In genomic region chr13:99432637-99433542, GRCh38 we compare ENCODE assay signal across 8 cellular contexts.
DNase-seq lines count a peak whose midpoint lies in the region; ATAC-seq, FAIRE-seq and TF ChIP-seq lines count a peak whose summit lies in the region.

No MANE protein-coding gene starts in this region.

- peaks cover 5% of the 10 kb centered on the region for H3K4me1 ChIP-seq in keratinocyte (ENCODE audit: control insufficient read depth, extremely low read depth, insufficient read depth, low read length)

- peak overlapping the region in 1 of 3 experiments; percentile 41 for H3K4me3 ChIP-seq in keratinocyte (ENCODE audit: control insufficient read depth in 2 of 3, extremely low read depth in 1 of 3, insufficient read depth in 2 of 3, low read depth in 1 of 3, low read length in 3 of 3)

- no peak overlapping the region for H3K27ac ChIP-seq in keratinocyte (ENCODE audit: control insufficient read depth, insufficient read depth, low read length)

- no peak for TF ChIP-seq CTCF in keratinocyte (optimal IDR thresholded peaks at IDR 0.05 in 1 of 3, IDR thresholded peaks at IDR 0.05 in 1 of 3, conservative IDR thresholded peaks at IDR 0.05 in 1 of 3; ENCODE audit: extremely low read depth in 1 of 3, insufficient read depth in 2 of 3, low read length in 3 of 3)

- H3K79me2 ChIP-seq in keratinocyte (ENCODE audit: control insufficient read depth, insufficient read depth, low read length), result no peaks in the 10 kb centered on the region

- H2AFZ ChIP-seq in keratinocyte (ENCODE audit: control insufficient read depth, low read length), result peak overlapping the region; percentile 27

- FAIRE-seq in keratinocyte (lab: Jason Lieb, UNC), result peak; percentile 51

- peak overlapping the region; percentile 56 for H3K4me2 ChIP-seq in keratinocyte (ENCODE audit: control insufficient read depth, extremely low read depth, insufficient read depth, low read depth, low read length)

- no peaks in the 10 kb centered on the region for H3K36me3 ChIP-seq in keratinocyte (ENCODE audit: control insufficient read depth in 2 of 2, extremely low read depth in 1 of 2, insufficient read depth in 2 of 2, low read length in 2 of 2)

- ATAC-seq in GM19397 (IDR thresholded peaks at IDR 0.05; ENCODE audit: unreplicated experiment) (peak; percentile 54), HG03469 (IDR thresholded peaks at IDR 0.05; ENCODE audit: unreplicated experiment) (peak; percentile 35)

- peak overlapping the region; percentile 19 for H3K9ac ChIP-seq in keratinocyte (ENCODE audit: control insufficient read depth, extremely low read depth, insufficient read depth, low read length)

- no peaks in the 10 kb centered on the region for H4K20me1 ChIP-seq in keratinocyte (ENCODE audit: control insufficient read depth, extremely low read depth, insufficient read depth, low read length)

- H3K27me3 ChIP-seq in keratinocyte (ENCODE audit: control insufficient read depth, extremely low read depth, insufficient read depth, low read length), result no peaks in the 10 kb centered on the region

- no peaks in the 10 kb centered on the region for H3K9me3 ChIP-seq in keratinocyte (ENCODE audit: control insufficient read depth, low read depth, low read length)

- no peaks in the 10 kb centered on the region for H3K9me1 ChIP-seq in keratinocyte (ENCODE audit: control insufficient read depth, extremely low read depth, insufficient read depth, low read length)

- peak; percentile 85 for DNase-seq in AG08395 (ENCODE audit: low spot score)
- peak; percentile 79 for DNase-seq in T-helper 9 cell
- DNase-seq in astrocyte of the hippocampus (ENCODE audit: low read depth, low spot score), result peak; percentile 61
- DNase-seq in keratinocyte (ENCODE audit: low read depth, low spot score), result no peak
- DNase-seq in stimulated activated CD4-positive, alpha-beta T cell treated with anti-CD3 and anti-CD28 coated beads, Interleukin-1b, Interleukin-23, amount 100 ng/mL, for 4 hours (ENCODE audit: low read depth in 2 of 2), result peak; percentile 67 to 75
- no peak for DNase-seq in NCI-H1048 (lab: John Stamatoyannopoulos, UW)

- dilution Hi-C loops in keratinocyte (cut with MboI; ENCODE audit: extremely low pct_ligation_motif_present, low sequenced_read_pairs), result no loop called here

Comparison
In these comparisons a context has a peak if more than half of its experiments do, and no peak if none do; other contexts are left out.
1. DNase-seq: peak in AG08395 (single experiment), T-helper 9 cell (single experiment), astrocyte of the hippocampus (single experiment) and stimulated activated CD4-positive, alpha-beta T cell treated with anti-CD3 and anti-CD28 coated beads, Interleukin-1b, Interleukin-23, amount 100 ng/mL, for 4 hours (2 of 2); none in keratinocyte (single experiment) and NCI-H1048 (single experiment).